In genomic region chr10:94217431-94217830, GRCh38 we compare ENCODE assay signal across 28 cellular contexts.
"Had no signal": no experiment of that assay in that cellular context is flagged by ENCODE, and none has a peak within 500 bp of the region (broad histone marks: within the 10 kb centered on the region; RNA-seq: fewer than 3 reads in every experiment).

No MANE protein-coding gene starts in this region.

- H3K4me1 ChIP-seq: foreskin keratinocyte, prostate gland, testis had no signal

- H3K4me1 Mint-ChIP-seq: endodermal cell; memory B cell; naive thymus-derived CD8-positive, alpha-beta T cell; stimulated activated effector memory CD8-positive, alpha-beta T cell treated with anti-CD3 and anti-CD28 coated beads, Interleukin-12 subunit alpha, Interleukin-12 subunit beta, amount 100 ng/mL, for 72 hours had no signal

- H3K4me3 Mint-ChIP-seq: dendritic cell treated with granulocyte-macrophage colony-stimulating factor and Interleukin-4, amounts not matched to agents 40 ng/mL and 50 ng/mL, for 4 days; endodermal cell; memory B cell; naive thymus-derived CD8-positive, alpha-beta T cell; nephron progenitor cell; stimulated activated effector memory CD8-positive, alpha-beta T cell treated with anti-CD3 and anti-CD28 coated beads, Interleukin-12 subunit alpha, Interleukin-12 subunit beta, amount 100 ng/mL, for 72 hours; type B pancreatic cell had no signal

- H3K27me3 Mint-ChIP-seq: type B pancreatic cell had no signal

- ATAC-seq: esophagus mucosa; foreskin keratinocyte; gastroesophageal sphincter; heart left ventricle; left lobe of liver; mucosa of descending colon; naive thymus-derived CD8-positive, alpha-beta T cell; sciatic nerve; stimulated activated effector memory CD8-positive, alpha-beta T cell treated with anti-CD3 and anti-CD28 coated beads, Interleukin-12 subunit alpha, Interleukin-12 subunit beta, amount 100 ng/mL, for 72 hours; stimulated activated naive CD8-positive, alpha-beta T cell treated with anti-CD3 and anti-CD28 coated beads, Interleukin-15, Interleukin-2, amounts not matched to agents 100 U/mL and 50 U/mL, for 24 hours had no signal

- H3K36me3 Mint-ChIP-seq: memory B cell; naive thymus-derived CD8-positive, alpha-beta T cell; stimulated activated effector memory CD8-positive, alpha-beta T cell treated with anti-CD3 and anti-CD28 coated beads, Interleukin-12 subunit alpha, Interleukin-12 subunit beta, amount 100 ng/mL, for 72 hours; type B pancreatic cell had no signal

- H3K4me2 ChIP-seq: hepatocyte had no signal

- H3K9me3 Mint-ChIP-seq: dendritic cell treated with granulocyte-macrophage colony-stimulating factor and Interleukin-4, amounts not matched to agents 40 ng/mL and 50 ng/mL, for 4 days; endodermal cell; memory B cell; nephron progenitor cell; stimulated activated effector memory CD8-positive, alpha-beta T cell treated with anti-CD3 and anti-CD28 coated beads, Interleukin-12 subunit alpha, Interleukin-12 subunit beta, amount 100 ng/mL, for 72 hours; type B pancreatic cell had no signal

- H3K27ac Mint-ChIP-seq: dendritic cell treated with granulocyte-macrophage colony-stimulating factor and Interleukin-4, amounts not matched to agents 40 ng/mL and 50 ng/mL, for 4 days; endodermal cell; memory B cell; naive thymus-derived CD8-positive, alpha-beta T cell; stimulated activated effector memory CD8-positive, alpha-beta T cell treated with anti-CD3 and anti-CD28 coated beads, Interleukin-12 subunit alpha, Interleukin-12 subunit beta, amount 100 ng/mL, for 72 hours; type B pancreatic cell had no signal

- H3K9me3 ChIP-seq: gastroesophageal sphincter, heart left ventricle, mucosa of descending colon, prostate gland, right atrium auricular region, testis, tibial artery had no signal

- DNase-seq: effector CD8-positive, alpha-beta T cell; endodermal cell; foreskin keratinocyte; heart left ventricle; kidney; mucosa of descending colon; naive thymus-derived CD8-positive, alpha-beta T cell; nephron progenitor cell; nucleus accumbens; stimulated activated CD4-positive, alpha-beta T cell treated with anti-CD3 and anti-CD28 coated beads, Interleukin-2, amount 100 ng/mL, for 24 hours; stimulated activated CD4-positive, alpha-beta T cell treated with anti-CD3 and anti-CD28 coated beads, Interleukin-4, amount 100 ng/mL, for 24 hours; stimulated activated naive CD8-positive, alpha-beta T cell treated with anti-CD3 and anti-CD28 coated beads, Interleukin-15, Interleukin-2, amounts not matched to agents 100 U/mL and 50 U/mL, for 24 hours; substantia nigra; testis; tibial artery had no signal

- H3K4me3 ChIP-seq: gastroesophageal sphincter, heart left ventricle, hepatocyte, lung, mucosa of descending colon, prostate gland, right atrium auricular region, testis, tibial artery had no signal

- H3K36me3 ChIP-seq: gastroesophageal sphincter, heart left ventricle, prostate gland, right atrium auricular region, tibial artery had no signal

- H3K27ac ChIP-seq: epithelial cell of prostate, foreskin keratinocyte, gastroesophageal sphincter, heart left ventricle, hepatocyte, prostate gland, right atrium auricular region, testis had no signal

- H2AFZ ChIP-seq: hepatocyte had no signal

- H3K79me2 ChIP-seq: hepatocyte had no signal

- H3K27me3 ChIP-seq: gastroesophageal sphincter, heart left ventricle, hepatocyte, right atrium auricular region, testis, tibial artery had no signal
